ENCODE assay signal across 7 cellular contexts in genomic region chrX:11908371-11908770, GRCh38.
DNase-seq lines count a peak whose midpoint lies in the region; ATAC-seq and TF ChIP-seq lines count a peak whose summit lies in the region.

No MANE protein-coding gene starts in this region.

- H2AFZ ChIP-seq in IMR-90 (replicated peaks; ENCODE audit: low read length, poor library complexity): no peak overlapping the region

- CTCF ChIA-PET in IMR-90 (lab: Yijun Ruan, JAX): no interaction called here

- no peak overlapping the region for H3K9ac ChIP-seq in IMR-90 (ENCODE audit: low read depth, low read length)

- H2AK9ac ChIP-seq in IMR-90 (replicated peaks; ENCODE audit: low read depth, low read length, poor library complexity): no peak overlapping the region

- no peak overlapping the region for H3K4ac ChIP-seq in IMR-90 (ENCODE audit: low read depth, low read length)

- no peak for TF ChIP-seq POLR2A in IMR-90 (IDR thresholded peaks at IDR 0.05; ENCODE audit: low read depth, low read length)

- no peak overlapping the region for H3K18ac ChIP-seq in IMR-90 (ENCODE audit: low read depth, low read length)

- H3K14ac ChIP-seq in IMR-90 (replicated peaks; ENCODE audit: low read depth, low read length): no peak overlapping the region

- no peaks in the 10 kb centered on the region for H4K20me1 ChIP-seq in IMR-90 (ENCODE audit: insufficient read depth, low read length)

- no peak overlapping the region for H3K23ac ChIP-seq in IMR-90 (ENCODE audit: low read depth, low read length)

- no peak overlapping the region for H4K5ac ChIP-seq in IMR-90 (ENCODE audit: low read depth, low read length)

- H3K4me3 ChIP-seq in IMR-90 (ENCODE audit: insufficient read depth, low read depth, low read length): no peak overlapping the region
- H3K4me3 ChIP-seq in left lung: no peak overlapping the region

- H3K9me1 ChIP-seq in IMR-90 (ENCODE audit: insufficient read depth, low read length): no peaks in the 10 kb centered on the region

- no TSS peak for BruUV-seq in IMR-90 (replicated peaks; lab: Mats Ljungman, UMichigan)

- H3K4me2 ChIP-seq in IMR-90 (ENCODE audit: low read depth, low read length): no peak overlapping the region

- H3K36me3 ChIP-seq in IMR-90 (ENCODE audit: control insufficient read depth, insufficient read depth, low read length) (no peaks in the 10 kb centered on the region), left lung (no peaks in the 10 kb centered on the region)

- ATAC-seq in GM21367 (IDR thresholded peaks at IDR 0.05; ENCODE audit: unreplicated experiment) (peak; percentile 57), IMR-90 (ENCODE audit: low read depth) (0 out of 2 replicates have a peak, but pooled peaks have one; percentile 35), left lung (peak; percentile 53)

- H4K91ac ChIP-seq in IMR-90 (ENCODE audit: insufficient read depth, low read depth, low read length): no peak overlapping the region

- H3K79me1 ChIP-seq in IMR-90 (ENCODE audit: low read depth in 1 of 2, low read length in 2 of 2): no peaks in the 10 kb centered on the region

- in situ Hi-C loops in IMR-90 (cut with MboI; ENCODE audit: low sequenced_read_pairs): no loop called here

- no peaks in the 10 kb centered on the region for H3K27me3 ChIP-seq in IMR-90 (ENCODE audit: control insufficient read depth, insufficient read depth, low read length)
- H3K27me3 ChIP-seq in left lung: no peaks in the 10 kb centered on the region

- WGBS in IMR-90 (ENCODE audit: extremely low coverage in 2 of 2, insufficient read length in 1 of 2), 2 experiments: no CpG with 5 or more reads among the region's 2 CpGs

- dilution Hi-C loops in IMR-90 (cut with HindIII; ENCODE audit: low sequenced_read_pairs, unreplicated experiment): no loop called here

- H2BK20ac ChIP-seq in IMR-90 (ENCODE audit: low read depth, low read length): no peak overlapping the region

- H2BK15ac ChIP-seq in IMR-90 (ENCODE audit: low read depth, low read length): no peak overlapping the region

- H3K56ac ChIP-seq in IMR-90 (ENCODE audit: extremely low read depth, insufficient read depth, low read length): no peak overlapping the region

- peak; percentile 24 for DNase-seq in GM03348 (ENCODE audit: low spot score)
- DNase-seq in IMR-90: no peak
- peak; percentile 0 to 3 for DNase-seq in activated CD4-positive, alpha-beta T cell treated with anti-CD3 and anti-CD28 coated beads, Interleukin-2, amount 50 U/mL, for 48 hours
- DNase-seq in left lung: no peak
- DNase-seq in H4 (ENCODE audit: low spot score): no peak
- no peak for DNase-seq in medulla oblongata (ENCODE audit: extremely low spot score)

- no peak for TF ChIP-seq RAD21 in IMR-90 (IDR thresholded peaks at IDR 0.05; ENCODE audit: low read length)

- H2BK5ac ChIP-seq in IMR-90 (ENCODE audit: low read depth, low read length, poor library complexity, severe bottlenecking): no peak overlapping the region

- H3K4me1 ChIP-seq in IMR-90 (ENCODE audit: control insufficient read depth, insufficient read depth, low read length): no peaks in the 10 kb centered on the region
- H3K4me1 ChIP-seq in left lung: no peaks in the 10 kb centered on the region

- H4K8ac ChIP-seq in IMR-90 (ENCODE audit: low read depth in 2 of 2, low read length in 2 of 2): no peak overlapping the region

- intact Hi-C loops in IMR-90 (cut with micrococcal nuclease): loop anchor here (5.0 kb wide), 1 partner anchor 116 kb away; no protein-coding TSS in a partner anchor
- intact Hi-C loops in left lung (cut with DNase I): no loop called here

- no peaks in the 10 kb centered on the region for H3K9me3 ChIP-seq in IMR-90 (ENCODE audit: control insufficient read depth, insufficient read depth, low read length)
- no peaks in the 10 kb centered on the region for H3K9me3 ChIP-seq in left lung

- no peak overlapping the region for H2BK120ac ChIP-seq in IMR-90 (ENCODE audit: low read depth, low read length)

- POLR2A ChIA-PET in IMR-90 (lab: Charles Lee; ENCODE audit: unreplicated experiment): no interaction called here

- H3K27ac ChIP-seq in IMR-90 (ENCODE audit: insufficient read depth, low read length) (no peak overlapping the region), left lung (no peak overlapping the region)

- H2AK5ac ChIP-seq in IMR-90 (ENCODE audit: low read depth, low read length): no peak overlapping the region

- TF ChIP-seq CTCF in IMR-90 (conservative IDR thresholded peaks at IDR 0.05; ENCODE audit: low read depth, low read length) (no peak), left lung (IDR thresholded peaks at IDR 0.05) (peak in 1 of 2 donors; percentile 10)

TF ChIP-seq in IMR-90, 13 proteins besides CTCF, POLR2A, EP300 and RAD21:
- peak; percentile 31; the same call in 1 of the 2 replicates for TF ChIP-seq USF2 (IDR thresholded peaks at IDR 0.05; ENCODE audit: low read depth, low read length)
- TF ChIP-seq MAZ (IDR thresholded peaks at IDR 0.05; ENCODE audit: borderline replicate concordance, low read depth, low read length): no peak

Comparison
In these comparisons a context has a peak if more than half of its experiments do, and no peak if none do; other contexts are left out.
1. DNase-seq: peak in GM03348 (single experiment) and activated CD4-positive, alpha-beta T cell treated with anti-CD3 and anti-CD28 coated beads, Interleukin-2, amount 50 U/mL, for 48 hours (2 of 2); none in IMR-90 (single experiment), left lung (0 of 2), H4 (single experiment) and medulla oblongata (single experiment).
2. Peak in every context shown above with its lines, with median percentiles within 50 percentile points of each other: ATAC-seq.